ENCODE assay signal across 8 cellular contexts in genomic region chr10:55629792-55630490, GRCh38.
DNase-seq lines count a peak whose midpoint lies in the region; ATAC-seq and TF ChIP-seq lines count a peak whose summit lies in the region.

No MANE protein-coding gene starts in this region.

- H2BK15ac ChIP-seq in IMR-90 (ENCODE audit: low read depth, low read length): no peak overlapping the region

- H4K20me1 ChIP-seq in IMR-90 (ENCODE audit: insufficient read depth, low read length): no peaks in the 10 kb centered on the region

- no CpG with 5 or more reads among the region's 21 CpGs for WGBS in IMR-90 (ENCODE audit: extremely low coverage in 2 of 2, insufficient read length in 1 of 2), 2 experiments
- WGBS in ectodermal cell, 2 experiments: 9 to 11% methylated on average over 14 to 21 of the region's 21 CpGs

- H3K9me3 Mint-ChIP-seq in CD14-positive monocyte: peaks cover 0 to 10% (median 7%) of the 10 kb centered on the region in 7 donors

- DNase-seq in GM03348 (ENCODE audit: low spot score): peak; percentile 34
- peak; percentile 4 for DNase-seq in IMR-90
- DNase-seq in midbrain (lab: John Stamatoyannopoulos, UW): peak; percentile 13
- no peak for DNase-seq in CD14-positive monocyte (ENCODE audit: low spot score)
- DNase-seq in mesenteric fat pad (ENCODE audit: low spot score): no peak
- DNase-seq in stimulated activated CD4-positive, alpha-beta T cell treated with anti-CD3 and anti-CD28 coated beads, Interleukin-12 subunit alpha, Interleukin-12 subunit beta, amount 100 ng/mL, for 4 hours: no peak

- no peak for ATAC-seq in IMR-90 (ENCODE audit: low read depth)
- no peak for ATAC-seq in GM18907 (IDR thresholded peaks at IDR 0.05; ENCODE audit: unreplicated experiment)

- no peak overlapping the region for H3K27ac ChIP-seq in IMR-90 (ENCODE audit: insufficient read depth, low read length)
- H3K27ac ChIP-seq in ectodermal cell (ENCODE audit: insufficient read depth, low read depth, low read length, poor library complexity, severe bottlenecking): no peak overlapping the region

- H2BK20ac ChIP-seq in IMR-90 (ENCODE audit: low read depth, low read length): no peak overlapping the region

- H3K9me3 ChIP-seq in IMR-90 (ENCODE audit: control insufficient read depth, insufficient read depth, low read length) (no peaks in the 10 kb centered on the region; the same call in 1 of the 2 replicates), ectodermal cell (ENCODE audit: control insufficient read depth, low read length) (no peaks in the 10 kb centered on the region)

- H3K27me3 ChIP-seq in IMR-90 (ENCODE audit: control insufficient read depth, insufficient read depth, low read length) (no peaks in the 10 kb centered on the region; the same call in 1 of the 2 replicates), ectodermal cell (ENCODE audit: control insufficient read depth, insufficient read depth, low read length, poor library complexity, severe bottlenecking) (peaks cover 8% of the 10 kb centered on the region)

- CTCF ChIA-PET in IMR-90 (lab: Yijun Ruan, JAX): no interaction called here

- no peak overlapping the region for H2AFZ ChIP-seq in IMR-90 (replicated peaks; ENCODE audit: low read length, poor library complexity)

- dilution Hi-C loops in IMR-90 (cut with HindIII; ENCODE audit: low sequenced_read_pairs, unreplicated experiment): no loop called here

- no peak overlapping the region for H4K5ac ChIP-seq in IMR-90 (ENCODE audit: low read depth, low read length)

- H3K4me1 Mint-ChIP-seq in CD14-positive monocyte: peaks cover 11% of the 10 kb centered on the region

- no peak overlapping the region for H3K27ac Mint-ChIP-seq in CD14-positive monocyte

- H3K23ac ChIP-seq in IMR-90 (ENCODE audit: low read depth, low read length): no peak overlapping the region

- H4K91ac ChIP-seq in IMR-90 (ENCODE audit: insufficient read depth, low read depth, low read length): no peak overlapping the region

- H3K56ac ChIP-seq in IMR-90 (ENCODE audit: extremely low read depth, insufficient read depth, low read length): no peak overlapping the region

- H3K4me3 Mint-ChIP-seq in CD14-positive monocyte: peak overlapping the region in 1 of 2 donors; percentile 86

- no peaks in the 10 kb centered on the region for H3K36me3 ChIP-seq in IMR-90 (ENCODE audit: control insufficient read depth, insufficient read depth, low read length)
- H3K36me3 ChIP-seq in ectodermal cell (ENCODE audit: control insufficient read depth, insufficient read depth, low read length): no peaks in the 10 kb centered on the region

- H3K27me3 Mint-ChIP-seq in CD14-positive monocyte (ENCODE audit: low read depth in 3 of 3): peaks cover 41 to 55% (median 43%) of the 10 kb centered on the region in 3 donors

- H3K4me3 ChIP-seq in IMR-90 (ENCODE audit: insufficient read depth, low read depth, low read length): no peak overlapping the region
- peak overlapping the region; percentile 49 for H3K4me3 ChIP-seq in ectodermal cell (ENCODE audit: insufficient read depth, low read depth, low read length)

- intact Hi-C loops in IMR-90 (cut with micrococcal nuclease): no loop called here
- intact Hi-C loops in CD14-positive monocyte (cut with micrococcal nuclease): no loop called here

- in situ Hi-C loops in IMR-90 (cut with MboI; ENCODE audit: low sequenced_read_pairs): no loop called here

- POLR2A ChIA-PET in IMR-90 (lab: Charles Lee; ENCODE audit: unreplicated experiment): no interaction called here

- H3K79me1 ChIP-seq in IMR-90 (ENCODE audit: low read depth in 1 of 2, low read length in 2 of 2): no peaks in the 10 kb centered on the region

- H3K36me3 Mint-ChIP-seq in CD14-positive monocyte: peaks cover 0 to 2% of the 10 kb centered on the region in 2 donors

- no peak overlapping the region for H2BK120ac ChIP-seq in IMR-90 (ENCODE audit: low read depth, low read length)

- no peak overlapping the region for H2BK5ac ChIP-seq in IMR-90 (ENCODE audit: low read depth, low read length, poor library complexity, severe bottlenecking)

- H3K4me2 ChIP-seq in IMR-90 (ENCODE audit: low read depth, low read length): no peak overlapping the region

- H2AK9ac ChIP-seq in IMR-90 (replicated peaks; ENCODE audit: low read depth, low read length, poor library complexity): no peak overlapping the region

- no peak overlapping the region for H3K9ac ChIP-seq in IMR-90 (ENCODE audit: low read depth, low read length)

- BruUV-seq in IMR-90 (replicated peaks; lab: Mats Ljungman, UMichigan): no TSS peak

- H3K9me1 ChIP-seq in IMR-90 (ENCODE audit: insufficient read depth, low read length): no peaks in the 10 kb centered on the region

- no peaks in the 10 kb centered on the region for H3K4me1 ChIP-seq in IMR-90 (ENCODE audit: control insufficient read depth, insufficient read depth, low read length)
- no peaks in the 10 kb centered on the region for H3K4me1 ChIP-seq in ectodermal cell (ENCODE audit: control insufficient read depth, insufficient read depth, low read length)

- H3K14ac ChIP-seq in IMR-90 (replicated peaks; ENCODE audit: low read depth, low read length): no peak overlapping the region

- TF ChIP-seq RAD21 in IMR-90 (IDR thresholded peaks at IDR 0.05; ENCODE audit: low read length): no peak

- H3K18ac ChIP-seq in IMR-90 (ENCODE audit: low read depth, low read length): no peak overlapping the region

- H4K8ac ChIP-seq in IMR-90 (ENCODE audit: low read depth in 2 of 2, low read length in 2 of 2): no peak overlapping the region

- no peak overlapping the region for H2AK5ac ChIP-seq in IMR-90 (ENCODE audit: low read depth, low read length)

- TF ChIP-seq CTCF in IMR-90 (conservative IDR thresholded peaks at IDR 0.05; ENCODE audit: low read depth, low read length) (peak; percentile 27), CD14-positive monocyte (IDR thresholded peaks at IDR 0.05) (no peak)

- no peak overlapping the region for H3K4ac ChIP-seq in IMR-90 (ENCODE audit: low read depth, low read length)

- no peak for TF ChIP-seq POLR2A in IMR-90 (IDR thresholded peaks at IDR 0.05; ENCODE audit: low read depth, low read length)

TF ChIP-seq in IMR-90, 13 proteins besides CTCF, POLR2A, EP300 and RAD21:
- TF ChIP-seq MXI1 (IDR thresholded peaks at IDR 0.05; ENCODE audit: borderline replicate concordance, low read depth, low read length) (no peak), ELK1 (IDR thresholded peaks at IDR 0.05; ENCODE audit: borderline replicate concordance, low read depth, low read length) (no peak), CHD1 (IDR thresholded peaks at IDR 0.05; ENCODE audit: low read depth, low read length) (no peak), FOS (IDR thresholded peaks at IDR 0.05; ENCODE audit: low read depth, low read length) (no peak), CEBPB (IDR thresholded peaks at IDR 0.05; ENCODE audit: low read depth, low read length) (no peak), MAFK (IDR thresholded peaks at IDR 0.05; ENCODE audit: low read depth, low read length) (no peak), BHLHE40 (IDR thresholded peaks at IDR 0.05; ENCODE audit: low read depth, low read length) (no peak)

Comparison
In these comparisons a context has a peak if more than half of its experiments do, and no peak if none do; other contexts are left out.
1. DNase-seq: peak in GM03348 (single experiment), IMR-90 (single experiment) and midbrain (single experiment); none in CD14-positive monocyte (single experiment), mesenteric fat pad (single experiment) and stimulated activated CD4-positive, alpha-beta T cell treated with anti-CD3 and anti-CD28 coated beads, Interleukin-12 subunit alpha, Interleukin-12 subunit beta, amount 100 ng/mL, for 4 hours (single experiment).